In genomic region chr1:55375617-55376258, GRCh38 we compare ENCODE assay signal across 8 cellular contexts.
DNase-seq lines count a peak whose midpoint lies in the region; ATAC-seq, FAIRE-seq and TF ChIP-seq lines count a peak whose summit lies in the region.

No MANE protein-coding gene starts in this region.

- H3K9me3 ChIP-seq in A549 (no peaks in the 10 kb centered on the region), SU-DHL-6 (ENCODE audit: insufficient read depth, low read length) (no peaks in the 10 kb centered on the region), H1 (ENCODE audit: insufficient read depth in 2 of 2, low read depth in 1 of 2, low read length in 1 of 2) (no peaks in the 10 kb centered on the region)

- no peak overlapping the region for H3K18ac ChIP-seq in H1 (ENCODE audit: extremely low read depth, low read length)

- no peak overlapping the region for H3K4ac ChIP-seq in H1 (replicated peaks; ENCODE audit: insufficient read length, low read depth, low read length)

- ATAC-seq in A549: peak in 1 of 2 experiments; percentile 67; a peak in 3 of 6 replicates

- TF ChIP-seq RAD21 in A549 (conservative IDR thresholded peaks at IDR 0.05 in 1 of 2, IDR thresholded peaks at IDR 0.05 in 1 of 2) (peak; percentile 33 to 49; a peak in 3 of 5 replicates), H1 (IDR thresholded peaks at IDR 0.05 in 1 of 2, conservative IDR thresholded peaks at IDR 0.05 in 1 of 2; ENCODE audit: low read depth in 2 of 2, low read length in 2 of 2) (peak; percentile 61 to 67)

- no peak overlapping the region for H4K5ac ChIP-seq in H1 (ENCODE audit: insufficient read length, low read depth, low read length)

- H2AFZ ChIP-seq in SU-DHL-6 (ENCODE audit: low read depth, low read length, severe bottlenecking) (no peak overlapping the region), H1 (ENCODE audit: low read length) (no peak overlapping the region)

- WGBS in A549 (ENCODE audit: missing lambda C conversion rate): 50% methylated on average over 4 of the region's 4 CpGs
- WGBS in H1 (ENCODE audit: extremely low coverage in 1 of 2, insufficient coverage in 1 of 2, insufficient read length in 1 of 2, insufficient replicate concordance in 2 of 2, low coverage in 1 of 2, low lambda C conversion rate in 2 of 2, missing lambda C conversion rate in 1 of 2), 2 experiments: 68% methylated on average over 4 of the region's 4 CpGs; no CpG with 5 or more reads in 1 of the 2 experiments

- no peak overlapping the region for H3K56ac ChIP-seq in H1 (replicated peaks; ENCODE audit: insufficient read length, low read depth, low read length)

- H2AK5ac ChIP-seq in H1 (ENCODE audit: low read depth, low read length): no peak overlapping the region

- no peaks in the 10 kb centered on the region for H3F3A ChIP-seq in SU-DHL-6 (ENCODE audit: insufficient read depth)

- H3K23ac ChIP-seq in H1 (ENCODE audit: insufficient read length): no peak overlapping the region

- no peak overlapping the region for H3K14ac ChIP-seq in H1 (ENCODE audit: insufficient read length)

- no peaks in the 10 kb centered on the region for H3K27me3 ChIP-seq in SU-DHL-6 (ENCODE audit: low read length)
- no peaks in the 10 kb centered on the region; a peak in 1 of 7 replicates for H3K27me3 ChIP-seq in H1 (replicated peaks in 1 of 4; ENCODE audit: control insufficient read depth in 3 of 4, extremely low read depth in 1 of 4, insufficient read depth in 3 of 4, low read length in 3 of 4)

- POLR2A ChIA-PET in A549 (lab: Yijun Ruan, JAX): no interaction called here
- POLR2A ChIA-PET in H1 (lab: Charles Lee; ENCODE audit: partially characterized antibody): no interaction called here

- CTCF ChIA-PET in A549 (lab: Yijun Ruan, JAX) (interaction anchor here (0.9 to 3.8 kb wide), 10 partner anchors 9 to 146 kb away, joined by 3 to 19 read pairs (median 4); no protein-coding TSS in a partner anchor), H1 (lab: Charles Lee; ENCODE audit: partially characterized antibody) (interaction anchor here (0.6 to 4.4 kb wide), 72 partner anchors 9 to 1209 kb away, joined by 3 to 50 read pairs (median 4); no protein-coding TSS in a partner anchor)

- H3K79me2 ChIP-seq in SU-DHL-6 (ENCODE audit: insufficient read depth, low read length): no peaks in the 10 kb centered on the region
- no peaks in the 10 kb centered on the region for H3K79me2 ChIP-seq in H1 (ENCODE audit: control insufficient read depth in 1 of 2, insufficient read depth in 2 of 2, low read length in 2 of 2)

- H4K8ac ChIP-seq in H1 (ENCODE audit: extremely low read depth, insufficient read depth, low read length): no peak overlapping the region

- no peak overlapping the region for H4K91ac ChIP-seq in H1 (replicated peaks; ENCODE audit: insufficient read length, low read length)

- no peaks in the 10 kb centered on the region for H3K36me3 ChIP-seq in SU-DHL-6 (ENCODE audit: low read length)
- H3K36me3 ChIP-seq in H1 (ENCODE audit: control insufficient read depth in 2 of 4, insufficient read depth in 4 of 4, low read length in 3 of 4): no peaks in the 10 kb centered on the region

- H3K9ac ChIP-seq in SU-DHL-6 (ENCODE audit: low read length): no peak overlapping the region
- H3K9ac ChIP-seq in H1 (replicated peaks in 1 of 4; ENCODE audit: extremely low read depth in 1 of 4, low read depth in 3 of 4, low read length in 3 of 4): no peak overlapping the region

- TF ChIP-seq EP300 in A549 (IDR thresholded peaks at IDR 0.05) (no peak), H1 (IDR thresholded peaks at IDR 0.05; ENCODE audit: borderline replicate concordance in 1 of 2, low read depth in 2 of 2, low read length in 2 of 2) (no peak)

- H3K9me2 ChIP-seq in SU-DHL-6 (replicated peaks; ENCODE audit: insufficient read depth, low read length): no peaks in the 10 kb centered on the region

- no peak overlapping the region for H2BK20ac ChIP-seq in H1 (ENCODE audit: low read length)

- H3K4me1 ChIP-seq in A549 (no peaks in the 10 kb centered on the region), H1 (replicated peaks in 1 of 4; ENCODE audit: control insufficient read depth in 3 of 4, insufficient read depth in 4 of 4, low read length in 3 of 4) (no peaks in the 10 kb centered on the region)

- H2BK5ac ChIP-seq in H1 (ENCODE audit: low read depth, low read length): no peak overlapping the region

- TF ChIP-seq CTCF in A549 (IDR thresholded peaks at IDR 0.05) (peak; percentile 42), LNCAP (IDR thresholded peaks at IDR 0.05) (peak; percentile 94), SU-DHL-6 (IDR thresholded peaks at IDR 0.05; ENCODE audit: insufficient read depth, low read length, poor library complexity, severe bottlenecking) (peak; percentile 67), H1 (IDR thresholded peaks at IDR 0.05; ENCODE audit: control extremely low read depth in 1 of 3, insufficient read depth in 1 of 3, low read depth in 1 of 3, low read length in 3 of 3) (peak; percentile 47 to 82 (median 63))

- no peak for FAIRE-seq in A549 (lab: Jason Lieb, UNC)
- peak; percentile 75 for FAIRE-seq in H1 (lab: Jason Lieb, UNC)
- FAIRE-seq in urothelium cell line (lab: Jason Lieb, UNC): no peak

- H3K23me2 ChIP-seq in H1 (ENCODE audit: low read depth, low read length): no peaks in the 10 kb centered on the region

- TF ChIP-seq POLR2A in A549 (IDR thresholded peaks at IDR 0.05; ENCODE audit: low read length) (no peak), H1 (IDR thresholded peaks at IDR 0.05; ENCODE audit: control extremely low read depth in 1 of 2, low read depth in 2 of 2, low read length in 2 of 2) (no peak)

- no peaks in the 10 kb centered on the region for H4K20me1 ChIP-seq in SU-DHL-6 (ENCODE audit: low read depth, low read length)
- no peaks in the 10 kb centered on the region for H4K20me1 ChIP-seq in H1 (replicated peaks in 1 of 2; ENCODE audit: control insufficient read depth in 1 of 2, insufficient read depth in 2 of 2, low read length in 2 of 2)

- H3K4me2 ChIP-seq in A549 (no peak overlapping the region), SU-DHL-6 (ENCODE audit: low read depth, low read length, poor library complexity, severe bottlenecking) (no peak overlapping the region), H1 (ENCODE audit: insufficient read depth in 1 of 2, low read depth in 2 of 2, low read length in 2 of 2) (no peak overlapping the region)

- no peak overlapping the region for H2BK15ac ChIP-seq in H1 (ENCODE audit: low read length)

- H3K4me3 ChIP-seq in A549: no peak overlapping the region
- H3K4me3 ChIP-seq in SU-DHL-6 (ENCODE audit: insufficient read depth, low read length, poor library complexity, severe bottlenecking): no peak overlapping the region
- no peak overlapping the region for H3K4me3 ChIP-seq in H1 (ENCODE audit: extremely low read depth in 1 of 4, insufficient read depth in 2 of 4, low read depth in 3 of 4, low read length in 4 of 4)

- no peak overlapping the region for H2BK12ac ChIP-seq in H1 (ENCODE audit: low read depth, low read length)

- no peak overlapping the region for H2BK120ac ChIP-seq in H1 (replicated peaks; ENCODE audit: low read depth, low read length)

- no peaks in the 10 kb centered on the region for H3K79me1 ChIP-seq in H1 (ENCODE audit: low read depth, low read length)

- H3K27ac ChIP-seq in A549: peak overlapping the region; percentile 38 to 81; a peak in 4 of 6 replicates
- no peak overlapping the region for H3K27ac ChIP-seq in SU-DHL-6 (ENCODE audit: low read depth, low read length)
- H3K27ac ChIP-seq in H1 (ENCODE audit: low read depth, low read length): no peak overlapping the region

- DNase-seq in A549 (ENCODE audit: low read depth in 1 of 2, low spot score in 1 of 2) (peak; percentile 9 to 49), GM03348 (ENCODE audit: low spot score) (peak; percentile 77), H1 (ENCODE audit: low read depth in 1 of 2, low spot score in 2 of 2) (peak in 1 of 2 experiments; percentile 64), middle frontal gyrus (ENCODE audit: extremely low spot score, low spot score) (peak; percentile 43), urothelium cell line (ENCODE audit: low spot score) (peak; percentile 60), NCI-H226 (no peak)

TF ChIP-seq in A549, 52 proteins besides CTCF, POLR2A, EP300 and RAD21:
- TF ChIP-seq POLR2AphosphoS2 (conservative IDR thresholded peaks at IDR 0.05; ENCODE audit: low read length) (no peak), SMC3 (IDR thresholded peaks at IDR 0.05) (peak; percentile 39; the same call in 1 of the 3 replicates)

TF ChIP-seq in H1, 55 proteins besides CTCF, POLR2A, EP300 and RAD21:
- no peak for TF ChIP-seq HDAC2 (IDR thresholded peaks at IDR 0.05; ENCODE audit: borderline replicate concordance in 1 of 2, low read depth in 2 of 2, low read length in 2 of 2)
- TF ChIP-seq YY1 (IDR thresholded peaks at IDR 0.05; ENCODE audit: low read depth, low read length): 0 out of 2 replicates have a peak, but pooled peaks have one; percentile 15
- TF ChIP-seq NRF1 (IDR thresholded peaks at IDR 0.05; ENCODE audit: low read depth, low read length): no peak
- no peak for TF ChIP-seq TCF12 (IDR thresholded peaks at IDR 0.05; ENCODE audit: low read depth, low read length)
- TF ChIP-seq HDAC6 (IDR thresholded peaks at IDR 0.05; ENCODE audit: low read depth, low read length): no peak
- no peak for TF ChIP-seq KDM1A (IDR thresholded peaks at IDR 0.05; ENCODE audit: borderline replicate concordance, low read length)
- no peak for TF ChIP-seq KDM4A (IDR thresholded peaks at IDR 0.05; ENCODE audit: low read depth, low read length, severe bottlenecking)
- peak; percentile 35; the same call in 1 of the 2 replicates for TF ChIP-seq BACH1 (IDR thresholded peaks at IDR 0.05; ENCODE audit: low read length)
- no peak for TF ChIP-seq TEAD4 (IDR thresholded peaks at IDR 0.05; ENCODE audit: low read depth, low read length)
- no peak for TF ChIP-seq SIX5 (IDR thresholded peaks at IDR 0.05; ENCODE audit: low read depth, low read length)
- no peak for TF ChIP-seq PHF8 (conservative IDR thresholded peaks at IDR 0.05; ENCODE audit: low read depth, low read length)

Comparison
In these comparisons a context has a peak if more than half of its experiments do, and no peak if none do; other contexts are left out.
1. H3K27ac ChIP-seq: peak in A549 (2 of 2); none in SU-DHL-6 (single experiment) and H1 (single experiment).
2. CTCF ChIP-seq: peak in every context shown above with its lines; median percentile 94 in LNCAP; 67 in SU-DHL-6; 63 in H1; 42 in A549.
3. Of the 18 proteins assayed by ChIP-seq in both H1 and A549: peak only in H1: none; only in A549: none; in both: CTCF and RAD21; in neither: 16.